1 cellular context compared by ENCODE assay signal in genomic region chr2:24917731-24918325, GRCh38.
TF ChIP-seq lines count a peak whose summit lies in the region.

No MANE protein-coding gene starts in this region.

TF ChIP-seq in H1, 55 proteins besides CTCF, POLR2A, EP300 and RAD21:
- TF ChIP-seq MAX (IDR thresholded peaks at IDR 0.05) = no peak
- no peak for TF ChIP-seq SIRT6 (IDR thresholded peaks at IDR 0.05; ENCODE audit: low read length)
- no peak for TF ChIP-seq FOSL1 (IDR thresholded peaks at IDR 0.05; ENCODE audit: insufficient read depth, low read depth, low read length)
- no peak for TF ChIP-seq RFX5 (IDR thresholded peaks at IDR 0.05; ENCODE audit: borderline replicate concordance, low read depth, low read length)
- TF ChIP-seq GABPA (IDR thresholded peaks at IDR 0.05; ENCODE audit: borderline replicate concordance, insufficient read depth, low read length) = no peak
- no peak for TF ChIP-seq ZNF274 (IDR thresholded peaks at IDR 0.05; ENCODE audit: borderline replicate concordance, extremely low read depth, low read length)
- no peak for TF ChIP-seq JUN (IDR thresholded peaks at IDR 0.05; ENCODE audit: low read depth, low read length)
- no peak for TF ChIP-seq SP2 (IDR thresholded peaks at IDR 0.05; ENCODE audit: low read length)
- no peak for TF ChIP-seq KDM4A (IDR thresholded peaks at IDR 0.05; ENCODE audit: low read depth, low read length, severe bottlenecking)
- TF ChIP-seq ATF2 (IDR thresholded peaks at IDR 0.05; ENCODE audit: low read length) = no peak
- TF ChIP-seq BCL11A (IDR thresholded peaks at IDR 0.05; ENCODE audit: low read depth in 2 of 2, low read length in 2 of 2) = no peak
- no peak for TF ChIP-seq TAF1 (IDR thresholded peaks at IDR 0.05; ENCODE audit: low read depth, low read length)
- no peak for TF ChIP-seq TEAD4 (IDR thresholded peaks at IDR 0.05; ENCODE audit: low read depth, low read length)
- TF ChIP-seq CBX5 (IDR thresholded peaks at IDR 0.05; ENCODE audit: low read depth, low read length) = no peak
- no peak for TF ChIP-seq EGR1 (IDR thresholded peaks at IDR 0.05; ENCODE audit: borderline replicate concordance, low read depth, low read length)
- no peak for TF ChIP-seq JUND (IDR thresholded peaks at IDR 0.05; ENCODE audit: low read length)
- no peak for TF ChIP-seq GTF2F1 (IDR thresholded peaks at IDR 0.05; ENCODE audit: borderline replicate concordance, low read depth, low read length)
